12 cellular contexts compared by ENCODE assay signal in the genomic region with DNA sequence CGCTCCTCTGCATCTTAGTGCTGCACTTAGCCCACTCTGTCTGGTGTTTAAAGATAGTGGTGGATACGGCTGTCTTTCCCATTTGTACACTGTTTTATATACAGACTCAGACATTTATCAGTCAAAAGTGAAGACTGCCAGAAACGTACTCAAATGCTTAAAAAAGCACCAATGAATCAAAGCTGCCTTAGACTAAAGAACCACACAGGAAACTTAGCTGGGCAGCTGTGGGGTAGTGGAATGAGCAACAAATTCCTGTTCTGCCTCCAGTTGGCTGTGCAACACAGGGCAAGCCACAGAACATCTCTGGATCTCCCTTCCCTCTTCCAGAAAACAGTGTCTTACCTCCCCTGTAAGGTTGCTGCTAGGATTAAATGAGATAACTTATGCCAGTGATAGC.
A peak's percentile ranks its signal among the peaks of the same experiment; 100 is the strongest.
DNase-seq lines count a peak whose midpoint lies in the region; ATAC-seq, FAIRE-seq and TF ChIP-seq lines count a peak whose summit lies in the region.
"Had no signal": no experiment of that assay in that cellular context is flagged by ENCODE, and none has a peak within 500 bp of the region (broad histone marks: within the 10 kb centered on the region; RNA-seq: fewer than 3 reads in every experiment).

No MANE protein-coding gene starts in this region.

- in situ Hi-C loops in GM13977 (cut with MboI; ENCODE audit: low pct_unique_long_range_greater_than_20kb, low sequenced_read_pairs, unreplicated experiment), result no loop called here

- H3K27me3 Mint-ChIP-seq in activated T-helper 2 cell treated with anti-CD3 and anti-CD28 coated beads, Interferon-gamma antibody, Interleukin-2, Interleukin-4, amounts not matched to agents 10 μg/mL and 5 μg/mL and 100 μg/mL, durations not matched to agents 14 hours and 24 hours and 36 hours (ENCODE audit: low read depth), result no peaks in the 10 kb centered on the region

- FAIRE-seq in small intestine (lab: Jason Lieb, UNC), result no peak
- FAIRE-seq: endothelial cell of umbilical vein had no signal

- no peaks in the 10 kb centered on the region for H3K9me3 ChIP-seq in small intestine (ENCODE audit: control insufficient read depth, low read depth)
- H3K9me3 ChIP-seq: ascending aorta had no signal

- no peaks in the 10 kb centered on the region for H3K27me3 ChIP-seq in rectal smooth muscle tissue (ENCODE audit: control insufficient read depth, insufficient read depth, low read length)
- no peaks in the 10 kb centered on the region for H3K27me3 ChIP-seq in small intestine (ENCODE audit: control insufficient read depth in 2 of 2, insufficient read depth in 2 of 2, low read length in 2 of 2)
- H3K27me3 ChIP-seq: ascending aorta had no signal

- peaks cover 6% of the 10 kb centered on the region for H3K36me3 Mint-ChIP-seq in activated T-helper 2 cell treated with anti-CD3 and anti-CD28 coated beads, Interferon-gamma antibody, Interleukin-2, Interleukin-4, amounts not matched to agents 10 μg/mL and 5 μg/mL and 100 μg/mL, durations not matched to agents 14 hours and 24 hours and 36 hours (ENCODE audit: low read depth)
- H3K36me3 Mint-ChIP-seq: WTC11 had no signal

- H3K4me1 Mint-ChIP-seq in activated T-helper 2 cell treated with anti-CD3 and anti-CD28 coated beads, Interferon-gamma antibody, Interleukin-2, Interleukin-4, amounts not matched to agents 10 μg/mL and 5 μg/mL and 100 μg/mL, durations not matched to agents 14 hours and 24 hours and 36 hours (ENCODE audit: low read depth), result peaks cover 44% of the 10 kb centered on the region

- TF ChIP-seq CTCF in GM12864 (IDR thresholded peaks at IDR 0.05; ENCODE audit: low read depth, low read length, missing control alignments) (no peak), GM13977 (IDR thresholded peaks at IDR 0.05; ENCODE audit: extremely low read depth, insufficient read depth, missing control alignments) (no peak)

- no peak overlapping the region for H3K9ac ChIP-seq in rectal smooth muscle tissue (ENCODE audit: low read length)

- intact Hi-C loops in activated T-helper 2 cell treated with anti-CD3 and anti-CD28 coated beads, Interferon-gamma antibody, Interleukin-2, Interleukin-4, amounts not matched to agents 10 μg/mL and 5 μg/mL and 100 μg/mL, durations not matched to agents 14 hours and 24 hours and 36 hours (cut with micrococcal nuclease), result loop anchor here (1.0 to 10.0 kb wide), 3 partner anchors 9 to 1864 kb away; a partner anchor contains a TSS

- H3K36me3 ChIP-seq in rectal smooth muscle tissue (ENCODE audit: control insufficient read depth, insufficient read depth, low read length) (no peaks in the 10 kb centered on the region), small intestine (ENCODE audit: control insufficient read depth in 2 of 2, insufficient read depth in 2 of 2, low read length in 2 of 2) (no peaks in the 10 kb centered on the region)
- H3K36me3 ChIP-seq: ascending aorta had no signal

- H3K4me3 ChIP-seq in GM12864 (ENCODE audit: low read depth, low read length) (no peak overlapping the region), rectal smooth muscle tissue (ENCODE audit: low read length) (no peak overlapping the region), small intestine (ENCODE audit: low read depth in 1 of 2, low read length in 2 of 2) (no peak overlapping the region)
- H3K4me3 ChIP-seq: ascending aorta had no signal

- peak; percentile 13 for DNase-seq in GM12864 (ENCODE audit: low read depth)
- no peak for DNase-seq in activated T-helper 2 cell treated with anti-CD3 and anti-CD28 coated beads, Interferon-gamma antibody, Interleukin-2, Interleukin-4, amounts not matched to agents 10 μg/mL and 5 μg/mL and 100 μg/mL, durations not matched to agents 14 hours and 24 hours and 36 hours (ENCODE audit: low spot score)
- DNase-seq in small intestine, result no peak
- DNase-seq in GM13977 (ENCODE audit: low spot score), result no peak
- DNase-seq in ureter (ENCODE audit: low spot score), result no peak
- DNase-seq: DMS153, NCI-H446 treated with DMSO at 0.1 percent for 48 hours had no signal

- H3K27ac Mint-ChIP-seq in activated T-helper 2 cell treated with anti-CD3 and anti-CD28 coated beads, Interferon-gamma antibody, Interleukin-2, Interleukin-4, amounts not matched to agents 10 μg/mL and 5 μg/mL and 100 μg/mL, durations not matched to agents 14 hours and 24 hours and 36 hours, result peak overlapping the region; percentile 59
- H3K27ac Mint-ChIP-seq: WTC11 had no signal

- H3K4me3 Mint-ChIP-seq in activated T-helper 2 cell treated with anti-CD3 and anti-CD28 coated beads, Interferon-gamma antibody, Interleukin-2, Interleukin-4, amounts not matched to agents 10 μg/mL and 5 μg/mL and 100 μg/mL, durations not matched to agents 14 hours and 24 hours and 36 hours (ENCODE audit: low read depth), result no peak overlapping the region
- H3K4me3 Mint-ChIP-seq: WTC11 had no signal

- peak; percentile 63 for ATAC-seq in GM21786 (IDR thresholded peaks at IDR 0.05; ENCODE audit: unreplicated experiment)
- ATAC-seq: WTC11 had no signal

- H3K4me1 ChIP-seq in rectal smooth muscle tissue (ENCODE audit: control insufficient read depth, insufficient read depth, low read length) (peaks cover 22% of the 10 kb centered on the region), small intestine (ENCODE audit: control insufficient read depth in 2 of 2, insufficient read depth in 1 of 2, low read depth in 1 of 2, low read length in 1 of 2) (peaks cover 0 to 8% of the 10 kb centered on the region in 2 donors)

- WGBS in small intestine, 3 donors, result 58 to 86% (median 70%) methylated on average over 3 of the region's 3 CpGs

- peak overlapping the region; percentile 75 for H3K27ac ChIP-seq in rectal smooth muscle tissue (ENCODE audit: low read depth, low read length)
- H3K27ac ChIP-seq in small intestine (ENCODE audit: low read depth in 1 of 2, low read length in 1 of 2), result no peak overlapping the region
- H3K27ac ChIP-seq: ascending aorta had no signal

- H3K9me3 Mint-ChIP-seq in activated T-helper 2 cell treated with anti-CD3 and anti-CD28 coated beads, Interferon-gamma antibody, Interleukin-2, Interleukin-4, amounts not matched to agents 10 μg/mL and 5 μg/mL and 100 μg/mL, durations not matched to agents 14 hours and 24 hours and 36 hours, result no peaks in the 10 kb centered on the region
- H3K9me3 Mint-ChIP-seq: WTC11 had no signal
